8 cellular contexts compared by ENCODE assay signal in genomic region chr22:23767673-23768548, GRCh38. TPM values are rescaled to one million over a fixed set of nuclear protein-coding genes. Genes with fewer than 3 reads are reported as not detected.
DNase-seq lines count a peak whose midpoint lies in the region; ATAC-seq, FAIRE-seq and TF ChIP-seq lines count a peak whose summit lies in the region.

CHCHD10 (minus strand) TSS chr22:23767972; CDS start chr22:23767874, 98 bp downstream.

- no TSS peak for BruUV-seq in endothelial cell of umbilical vein (replicated peaks; lab: Mats Ljungman, UMichigan)

- peak within 1 kb of the TSS; percentile 43 for H3K27ac ChIP-seq in endothelial cell of umbilical vein (ENCODE audit: insufficient read depth, low read depth, low read length)

- dilution Hi-C loops in endothelial cell of umbilical vein (cut with MboI; ENCODE audit: extremely low pct_ligation_motif_present, low sequenced_read_pairs), result no loop called here

- intact Hi-C loops in endothelial cell of umbilical vein (cut with micrococcal nuclease), result loop anchor here (1.0 to 5.0 kb wide), 4 partner anchors 17 to 226 kb away; partner anchors contain the start of genes DERL3 and ZNF70

- FAIRE-seq in endothelial cell of umbilical vein (lab: Jason Lieb, UNC), result peak; percentile 64

- peak within 1 kb of the TSS; percentile 49 for H3K9ac ChIP-seq in endothelial cell of umbilical vein (replicated peaks; ENCODE audit: extremely low read depth, insufficient read depth, low read length)

- peak within 1 kb of the TSS; percentile 99 for H2AFZ ChIP-seq in endothelial cell of umbilical vein (ENCODE audit: low read depth, low read length)

- TF ChIP-seq POLR2A in GM10847 (IDR thresholded peaks at IDR 0.05; ENCODE audit: extremely low read depth, insufficient read length) (peak; percentile 53), endothelial cell of umbilical vein (IDR thresholded peaks at IDR 0.05; ENCODE audit: low read depth, low read length) (peak; percentile 62)

- peaks cover 22% of the 10 kb centered on the region for H3K4me1 ChIP-seq in endothelial cell of umbilical vein (ENCODE audit: control insufficient read depth, extremely low read depth, insufficient read depth, low read length)

- ATAC-seq in HG03280 (IDR thresholded peaks at IDR 0.05; ENCODE audit: unreplicated experiment), result peak; percentile 64
- ATAC-seq in HG03565 (IDR thresholded peaks at IDR 0.05; ENCODE audit: unreplicated experiment), result no peak

- H3K9me1 ChIP-seq in endothelial cell of umbilical vein (replicated peaks; ENCODE audit: control insufficient read depth, extremely low read depth, insufficient read depth, low read length), result no peaks in the 10 kb centered on the region

- H3K79me2 ChIP-seq in endothelial cell of umbilical vein (ENCODE audit: control insufficient read depth, insufficient read depth, low read length), result peaks cover 2% of the 10 kb centered on the region

- no peaks in the 10 kb centered on the region for H4K20me1 ChIP-seq in endothelial cell of umbilical vein (replicated peaks; ENCODE audit: control insufficient read depth, extremely low read depth, insufficient read depth, low read length)

- peak within 1 kb of the TSS; percentile 47 to 74 (median 55) for H3K4me3 ChIP-seq in endothelial cell of umbilical vein (replicated peaks in 1 of 3; ENCODE audit: insufficient read depth in 1 of 3, low read depth in 1 of 3, low read length in 3 of 3)

- CTCF ChIA-PET in endothelial cell of umbilical vein (lab: Charles Lee), result interaction anchor here (0.7 to 4.6 kb wide), 5 partner anchors 13 to 82 kb away, joined by 3 to 63 read pairs (median 3); no protein-coding TSS in a partner anchor

- H3K27me3 ChIP-seq in endothelial cell of umbilical vein (ENCODE audit: control insufficient read depth in 2 of 2, insufficient read depth in 2 of 2, low read length in 2 of 2), result no peaks in the 10 kb centered on the region

- peak; percentile 81 to 93 for TF ChIP-seq CTCF in endothelial cell of umbilical vein (IDR thresholded peaks at IDR 0.05; ENCODE audit: extremely low read depth in 1 of 2, insufficient read depth in 1 of 2, low read depth in 1 of 2, low read length in 2 of 2)

- H3K36me3 ChIP-seq in endothelial cell of umbilical vein (ENCODE audit: control insufficient read depth in 2 of 2, extremely low read depth in 1 of 2, insufficient read depth in 2 of 2, low read length in 2 of 2), result peaks cover 0 to 3% of the 10 kb centered on the region in 2 experiments

- H3K4me2 ChIP-seq in endothelial cell of umbilical vein (ENCODE audit: insufficient read depth, low read length), result peak within 1 kb of the TSS; percentile 94

- POLR2A ChIA-PET in endothelial cell of umbilical vein (lab: Charles Lee), result no interaction called here

- no peaks in the 10 kb centered on the region for H3K9me3 ChIP-seq in endothelial cell of umbilical vein (replicated peaks; ENCODE audit: control insufficient read depth, insufficient read depth, low read length)

- peak; percentile 83 for DNase-seq in NOMO-1 treated with DMSO at 0.1 percent for 48 hours (lab: John Stamatoyannopoulos, UW; ENCODE audit: unreplicated experiment)
- peak; percentile 77 for DNase-seq in activated CD8-positive, alpha-beta memory T cell treated with anti-CD3 and anti-CD28 coated beads, Interleukin-2, amount 50 U/mL, for 4 hours
- peak; percentile 73 for DNase-seq in endothelial cell of umbilical vein (ENCODE audit: low read depth, low spot score)
- peak; percentile 77 for DNase-seq in middle frontal gyrus (ENCODE audit: extremely low spot score, low spot score)
- peak; percentile 52 to 63 for DNase-seq in stimulated activated CD8-positive, alpha-beta memory T cell treated with anti-CD3 and anti-CD28 coated beads, Interleukin-2, amount 100 ng/mL, for 1 hour (ENCODE audit: low read depth in 2 of 2)

TF ChIP-seq in endothelial cell of umbilical vein, 7 proteins besides CTCF, POLR2A, EP300 and RAD21:
- TF ChIP-seq JUN (IDR thresholded peaks at IDR 0.05; ENCODE audit: borderline replicate concordance, insufficient read depth, insufficient read length, low read depth) (no peak), MAX (IDR thresholded peaks at IDR 0.05; ENCODE audit: insufficient read depth, insufficient read length) (peak; percentile 7), POLR2AphosphoS5 (IDR thresholded peaks at IDR 0.05; ENCODE audit: insufficient read depth, low read depth, low read length) (peak; percentile 18)

RNA-seq across cellular contexts. Expression of gene CHCHD10, which starts in this region (rescaled TPM):
- 64.8 and 75.6 TPM in 2 replicates for total RNA-seq in endothelial cell of umbilical vein
- 27.3 and 28.1 TPM in 2 replicates for polyA plus RNA-seq in endothelial cell of umbilical vein
- polyA plus RNA-seq in endothelial cell of umbilical vein (2011; cell fraction: cytosol; rRNA removed), result 40.4 and 48.0 TPM in 2 replicates
- 13.7 and 26.2 TPM in 2 replicates for polyA plus RNA-seq in endothelial cell of umbilical vein (2011; cell fraction: nucleus; rRNA removed)
- polyA plus RNA-seq in endothelial cell of umbilical vein (2012), result 77.4 and 84.1 TPM in 2 replicates
- 23.5 and 33.9 TPM in 2 replicates for polyA minus RNA-seq in endothelial cell of umbilical vein
- polyA minus RNA-seq in endothelial cell of umbilical vein (2011; cell fraction: cytosol; rRNA and poly(A)+ RNA removed), result 75.6 TPM
- 3.3 and 8.8 TPM in 2 replicates for polyA minus RNA-seq in endothelial cell of umbilical vein (2011; cell fraction: nucleus; rRNA and poly(A)+ RNA removed)
